2 cellular contexts compared by ENCODE assay signal in the genomic region with DNA sequence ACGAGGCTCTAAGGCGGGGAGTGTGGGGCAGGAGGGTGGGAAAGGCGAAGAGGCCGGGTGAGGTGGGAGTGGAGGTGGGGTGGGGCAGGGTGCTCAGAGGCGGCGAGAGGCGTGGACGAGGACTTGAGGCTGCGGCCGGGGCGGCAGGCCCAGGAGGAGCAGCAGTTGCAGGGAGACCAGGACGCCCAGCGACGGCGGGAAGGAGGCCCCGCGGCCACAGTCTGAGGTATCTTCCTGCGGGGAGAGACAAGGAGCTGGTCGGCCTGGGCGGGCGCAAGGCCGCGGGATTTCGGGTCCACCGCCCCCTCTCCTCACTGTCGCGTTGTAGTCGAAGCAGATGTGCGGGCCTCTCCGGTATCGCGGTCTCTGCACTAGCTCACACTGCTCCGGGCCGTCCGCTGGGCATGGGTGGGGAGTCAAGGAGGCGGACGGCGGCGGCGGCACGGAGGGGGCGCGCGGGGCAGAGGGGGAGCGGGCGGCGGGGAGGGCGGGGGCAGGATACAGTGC.
TF ChIP-seq lines count a peak whose summit lies in the region.

No MANE protein-coding gene starts in this region.

TF ChIP-seq in GM12878, 131 proteins besides CTCF, POLR2A, EP300 and RAD21:
- TF ChIP-seq EGR1 (IDR thresholded peaks at IDR 0.05; ENCODE audit: borderline replicate concordance in 1 of 2, low read depth in 2 of 2, low read length in 2 of 2): no peak
- no peak for TF ChIP-seq NFIC (IDR thresholded peaks at IDR 0.05; ENCODE audit: low read depth, low read length)
- no peak for TF ChIP-seq FOS (IDR thresholded peaks at IDR 0.05; ENCODE audit: borderline replicate concordance, extremely low read depth, insufficient read length)
- TF ChIP-seq, protein P1, sequence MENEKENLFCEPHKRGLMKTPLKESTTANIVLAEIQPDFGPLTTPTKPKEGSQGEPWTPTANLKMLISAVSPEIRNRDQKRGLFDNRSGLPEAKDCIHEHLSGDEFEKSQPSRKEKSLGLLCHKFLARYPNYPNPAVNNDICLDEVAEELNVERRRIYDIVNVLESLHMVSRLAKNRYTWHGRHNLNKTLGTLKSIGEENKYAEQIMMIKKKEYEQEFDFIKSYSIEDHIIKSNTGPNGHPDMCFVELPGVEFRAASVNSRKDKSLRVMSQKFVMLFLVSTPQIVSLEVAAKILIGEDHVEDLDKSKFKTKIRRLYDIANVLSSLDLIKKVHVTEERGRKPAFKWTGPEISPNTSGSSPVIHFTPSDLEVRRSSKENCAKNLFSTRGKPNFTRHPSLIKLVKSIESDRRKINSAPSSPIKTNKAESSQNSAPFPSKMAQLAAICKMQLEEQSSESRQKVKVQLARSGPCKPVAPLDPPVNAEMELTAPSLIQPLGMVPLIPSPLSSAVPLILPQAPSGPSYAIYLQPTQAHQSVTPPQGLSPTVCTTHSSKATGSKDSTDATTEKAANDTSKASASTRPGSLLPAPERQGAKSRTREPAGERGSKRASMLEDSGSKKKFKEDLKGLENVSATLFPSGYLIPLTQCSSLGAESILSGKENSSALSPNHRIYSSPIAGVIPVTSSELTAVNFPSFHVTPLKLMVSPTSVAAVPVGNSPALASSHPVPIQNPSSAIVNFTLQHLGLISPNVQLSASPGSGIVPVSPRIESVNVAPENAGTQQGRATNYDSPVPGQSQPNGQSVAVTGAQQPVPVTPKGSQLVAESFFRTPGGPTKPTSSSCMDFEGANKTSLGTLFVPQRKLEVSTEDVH (IDR thresholded peaks at IDR 0.05; ENCODE audit: low read depth, partially characterized antibody): no peak
- no peak for TF ChIP-seq RUNX3 (IDR thresholded peaks at IDR 0.05; ENCODE audit: low read length)
- no peak for TF ChIP-seq HDAC6 (IDR thresholded peaks at IDR 0.05; ENCODE audit: unreplicated experiment)
- TF ChIP-seq ATF7 (IDR thresholded peaks at IDR 0.05; ENCODE audit: low read depth): no peak
- no peak for TF ChIP-seq NFYA (IDR thresholded peaks at IDR 0.05; ENCODE audit: borderline replicate concordance, low read depth, low read length)
- no peak for TF ChIP-seq PAX5 (IDR thresholded peaks at IDR 0.05; ENCODE audit: borderline replicate concordance, low read depth, low read length)
- no peak for TF ChIP-seq STAT1 (conservative IDR thresholded peaks at IDR 0.05)
- TF ChIP-seq IKZF2 (IDR thresholded peaks at IDR 0.05): no peak
- no peak for TF ChIP-seq SUZ12 (IDR thresholded peaks at IDR 0.05; ENCODE audit: unreplicated experiment)
- no peak for TF ChIP-seq KAT2A (conservative IDR thresholded peaks at IDR 0.05; ENCODE audit: control insufficient read depth, low read depth, low read length)
- TF ChIP-seq, protein P2, sequence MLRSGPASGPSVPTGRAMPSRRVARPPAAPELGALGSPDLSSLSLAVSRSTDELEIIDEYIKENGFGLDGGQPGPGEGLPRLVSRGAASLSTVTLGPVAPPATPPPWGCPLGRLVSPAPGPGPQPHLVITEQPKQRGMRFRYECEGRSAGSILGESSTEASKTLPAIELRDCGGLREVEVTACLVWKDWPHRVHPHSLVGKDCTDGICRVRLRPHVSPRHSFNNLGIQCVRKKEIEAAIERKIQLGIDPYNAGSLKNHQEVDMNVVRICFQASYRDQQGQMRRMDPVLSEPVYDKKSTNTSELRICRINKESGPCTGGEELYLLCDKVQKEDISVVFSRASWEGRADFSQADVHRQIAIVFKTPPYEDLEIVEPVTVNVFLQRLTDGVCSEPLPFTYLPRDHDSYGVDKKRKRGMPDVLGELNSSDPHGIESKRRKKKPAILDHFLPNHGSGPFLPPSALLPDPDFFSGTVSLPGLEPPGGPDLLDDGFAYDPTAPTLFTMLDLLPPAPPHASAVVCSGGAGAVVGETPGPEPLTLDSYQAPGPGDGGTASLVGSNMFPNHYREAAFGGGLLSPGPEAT (IDR thresholded peaks at IDR 0.05; ENCODE audit: low read depth): no peak
- TF ChIP-seq TCF7 (IDR thresholded peaks at IDR 0.05; ENCODE audit: borderline replicate concordance): no peak
- TF ChIP-seq BACH1 (IDR thresholded peaks at IDR 0.05; ENCODE audit: borderline replicate concordance): no peak

TF ChIP-seq in liver, 16 proteins besides CTCF, POLR2A, EP300 and RAD21:
- TF ChIP-seq FOXA2 (IDR thresholded peaks at IDR 0.05) (no peak), NR2F2 (IDR thresholded peaks at IDR 0.05) (no peak), RXRA (IDR thresholded peaks at IDR 0.05) (no peak), GABPA (IDR thresholded peaks at IDR 0.05 in 1 of 2, conservative IDR thresholded peaks at IDR 0.05 in 1 of 2) (no peak), TAF1 (conservative IDR thresholded peaks at IDR 0.05) (no peak), JUND (IDR thresholded peaks at IDR 0.05) (no peak), SP1 (IDR thresholded peaks at IDR 0.05) (no peak), YY1 (IDR thresholded peaks at IDR 0.05) (no peak), FOXA1 (IDR thresholded peaks at IDR 0.05) (no peak), EGR1 (IDR thresholded peaks at IDR 0.05; ENCODE audit: low read depth in 2 of 2) (no peak), HNF4A (conservative IDR thresholded peaks at IDR 0.05) (no peak)
- TF ChIP-seq, protein P3, sequence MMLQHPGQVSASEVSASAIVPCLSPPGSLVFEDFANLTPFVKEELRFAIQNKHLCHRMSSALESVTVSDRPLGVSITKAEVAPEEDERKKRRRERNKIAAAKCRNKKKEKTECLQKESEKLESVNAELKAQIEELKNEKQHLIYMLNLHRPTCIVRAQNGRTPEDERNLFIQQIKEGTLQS (IDR thresholded peaks at IDR 0.05): no peak
- TF ChIP-seq, protein P4, sequence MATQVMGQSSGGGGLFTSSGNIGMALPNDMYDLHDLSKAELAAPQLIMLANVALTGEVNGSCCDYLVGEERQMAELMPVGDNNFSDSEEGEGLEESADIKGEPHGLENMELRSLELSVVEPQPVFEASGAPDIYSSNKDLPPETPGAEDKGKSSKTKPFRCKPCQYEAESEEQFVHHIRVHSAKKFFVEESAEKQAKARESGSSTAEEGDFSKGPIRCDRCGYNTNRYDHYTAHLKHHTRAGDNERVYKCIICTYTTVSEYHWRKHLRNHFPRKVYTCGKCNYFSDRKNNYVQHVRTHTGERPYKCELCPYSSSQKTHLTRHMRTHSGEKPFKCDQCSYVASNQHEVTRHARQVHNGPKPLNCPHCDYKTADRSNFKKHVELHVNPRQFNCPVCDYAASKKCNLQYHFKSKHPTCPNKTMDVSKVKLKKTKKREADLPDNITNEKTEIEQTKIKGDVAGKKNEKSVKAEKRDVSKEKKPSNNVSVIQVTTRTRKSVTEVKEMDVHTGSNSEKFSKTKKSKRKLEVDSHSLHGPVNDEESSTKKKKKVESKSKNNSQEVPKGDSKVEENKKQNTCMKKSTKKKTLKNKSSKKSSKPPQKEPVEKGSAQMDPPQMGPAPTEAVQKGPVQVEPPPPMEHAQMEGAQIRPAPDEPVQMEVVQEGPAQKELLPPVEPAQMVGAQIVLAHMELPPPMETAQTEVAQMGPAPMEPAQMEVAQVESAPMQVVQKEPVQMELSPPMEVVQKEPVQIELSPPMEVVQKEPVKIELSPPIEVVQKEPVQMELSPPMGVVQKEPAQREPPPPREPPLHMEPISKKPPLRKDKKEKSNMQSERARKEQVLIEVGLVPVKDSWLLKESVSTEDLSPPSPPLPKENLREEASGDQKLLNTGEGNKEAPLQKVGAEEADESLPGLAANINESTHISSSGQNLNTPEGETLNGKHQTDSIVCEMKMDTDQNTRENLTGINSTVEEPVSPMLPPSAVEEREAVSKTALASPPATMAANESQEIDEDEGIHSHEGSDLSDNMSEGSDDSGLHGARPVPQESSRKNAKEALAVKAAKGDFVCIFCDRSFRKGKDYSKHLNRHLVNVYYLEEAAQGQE (IDR thresholded peaks at IDR 0.05): no peak
- TF ChIP-seq, protein P5, sequence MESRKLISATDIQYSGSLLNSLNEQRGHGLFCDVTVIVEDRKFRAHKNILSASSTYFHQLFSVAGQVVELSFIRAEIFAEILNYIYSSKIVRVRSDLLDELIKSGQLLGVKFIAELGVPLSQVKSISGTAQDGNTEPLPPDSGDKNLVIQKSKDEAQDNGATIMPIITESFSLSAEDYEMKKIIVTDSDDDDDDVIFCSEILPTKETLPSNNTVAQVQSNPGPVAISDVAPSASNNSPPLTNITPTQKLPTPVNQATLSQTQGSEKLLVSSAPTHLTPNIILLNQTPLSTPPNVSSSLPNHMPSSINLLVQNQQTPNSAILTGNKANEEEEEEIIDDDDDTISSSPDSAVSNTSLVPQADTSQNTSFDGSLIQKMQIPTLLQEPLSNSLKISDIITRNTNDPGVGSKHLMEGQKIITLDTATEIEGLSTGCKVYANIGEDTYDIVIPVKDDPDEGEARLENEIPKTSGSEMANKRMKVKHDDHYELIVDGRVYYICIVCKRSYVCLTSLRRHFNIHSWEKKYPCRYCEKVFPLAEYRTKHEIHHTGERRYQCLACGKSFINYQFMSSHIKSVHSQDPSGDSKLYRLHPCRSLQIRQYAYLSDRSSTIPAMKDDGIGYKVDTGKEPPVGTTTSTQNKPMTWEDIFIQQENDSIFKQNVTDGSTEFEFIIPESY (IDR thresholded peaks at IDR 0.05): no peak
- TF ChIP-seq, protein P6, sequence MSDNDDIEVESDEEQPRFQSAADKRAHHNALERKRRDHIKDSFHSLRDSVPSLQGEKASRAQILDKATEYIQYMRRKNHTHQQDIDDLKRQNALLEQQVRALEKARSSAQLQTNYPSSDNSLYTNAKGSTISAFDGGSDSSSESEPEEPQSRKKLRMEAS (IDR thresholded peaks at IDR 0.05): no peak
